18 cellular contexts compared by ENCODE assay signal in the genomic region with DNA sequence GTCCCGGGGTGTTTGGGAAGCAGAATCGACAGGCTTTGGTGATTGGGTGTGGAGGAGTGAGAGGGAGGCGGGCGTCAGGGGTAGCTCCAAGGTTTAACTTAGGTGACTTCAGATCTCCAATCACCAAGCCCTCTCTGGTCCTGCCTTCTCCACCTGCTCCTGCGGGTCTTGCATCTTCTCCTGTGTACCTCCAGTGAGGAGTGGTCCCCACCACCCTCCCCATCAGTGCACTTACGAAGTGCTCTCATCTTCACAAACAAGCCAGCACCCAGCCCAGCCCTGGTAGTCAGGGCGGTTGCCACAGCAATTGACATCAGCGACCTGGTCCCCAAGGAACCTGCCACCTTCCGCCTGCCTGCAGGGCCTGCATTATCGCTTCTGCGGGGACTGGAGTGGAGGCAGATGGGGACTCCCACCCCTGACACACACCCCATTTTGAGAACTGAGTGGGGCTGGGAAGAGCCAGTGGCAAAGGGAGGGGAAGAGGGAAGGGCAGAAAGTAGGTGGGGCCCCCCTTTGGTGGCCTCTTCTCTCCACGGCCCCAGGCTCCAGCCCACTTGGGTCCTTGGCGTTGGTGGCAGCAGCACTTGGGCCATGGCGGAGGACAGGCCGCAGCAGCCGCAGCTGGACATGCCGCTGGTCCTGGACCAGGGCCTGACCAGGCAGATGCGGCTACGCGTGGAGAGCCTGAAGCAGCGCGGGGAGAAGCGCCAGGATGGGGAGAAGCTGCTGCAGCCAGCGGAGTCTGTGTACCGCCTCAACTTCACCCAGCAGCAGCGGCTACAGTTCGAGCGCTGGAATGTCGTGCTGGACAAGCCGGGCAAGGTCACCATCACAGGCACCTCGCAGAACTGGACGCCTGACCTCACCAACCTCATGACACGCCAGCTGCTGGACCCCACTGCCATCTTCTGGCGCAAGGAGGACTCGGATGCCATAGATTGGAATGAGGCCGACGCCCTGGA. TPM values are rescaled to one million over a fixed set of nuclear protein-coding genes. Genes with fewer than 3 reads are reported as not detected.
"Had no signal": no experiment of that assay in that cellular context is flagged by ENCODE, and none has a peak within 500 bp of the region (broad histone marks: within the 10 kb centered on the region; RNA-seq: fewer than 3 reads in every experiment).

OMP (plus strand) TSS at position 595 of the 965 bp plus-strand sequence; CDS start at position 595, 0 bp downstream.

- H3K9me3 ChIP-seq: breast epithelium, esophagus squamous epithelium, left lung, neutrophil, prostate gland, sigmoid colon, thoracic aorta had no signal

- ATAC-seq: activated CD8-positive, alpha-beta T cell treated with anti-CD3 and anti-CD28 coated beads for 36 hours; activated T-cell treated with anti-CD3 and anti-CD28 coated beads, Interleukin-2, amount 50 U/mL, for 72 hours; left lung had no signal

- H3K9me3 Mint-ChIP-seq: activated CD8-positive, alpha-beta T cell treated with anti-CD3 and anti-CD28 coated beads for 36 hours; activated naive CD8-positive, alpha-beta T cell treated with anti-CD3 and anti-CD28 coated beads, Interleukin-2, amount 10 ng/mL, durations not matched to agents 7 days and 5 days; activated T-cell treated with anti-CD3 and anti-CD28 coated beads, Interleukin-2, amount 50 U/mL, for 72 hours; stimulated activated naive CD8-positive, alpha-beta T cell treated with anti-CD3 and anti-CD28 coated beads, Interleukin-15, Interleukin-2, amounts not matched to agents 100 ng/mL and 50 ng/mL, for 24 hours had no signal

- H3K27me3 Mint-ChIP-seq: activated CD8-positive, alpha-beta T cell treated with anti-CD3 and anti-CD28 coated beads for 36 hours; stimulated activated naive CD8-positive, alpha-beta T cell treated with anti-CD3 and anti-CD28 coated beads, Interleukin-15, Interleukin-2, amounts not matched to agents 100 ng/mL and 50 ng/mL, for 24 hours had no signal

- H3K36me3 ChIP-seq: breast epithelium, left lung, neutrophil, prostate gland, thoracic aorta had no signal

- DNase-seq: activated CD4-positive, alpha-beta T cell treated with anti-CD3 and anti-CD28 coated beads for 4 hours; activated CD8-positive, alpha-beta memory T cell treated with anti-CD3 and anti-CD28 coated beads, Interleukin-2, amount 50 U/mL, for 4 hours; activated CD8-positive, alpha-beta T cell treated with anti-CD3 and anti-CD28 coated beads for 36 hours; activated naive CD8-positive, alpha-beta T cell treated with anti-CD3 and anti-CD28 coated beads, Interleukin-2, amount 10 ng/mL, durations not matched to agents 7 days and 5 days; activated T-cell treated with anti-CD3 and anti-CD28 coated beads, Interleukin-2, amount 50 U/mL, for 72 hours; esophagus squamous epithelium; foreskin fibroblast; sigmoid colon; stimulated activated CD4-positive, alpha-beta T cell treated with anti-CD3 and anti-CD28 coated beads, Interleukin-12 subunit alpha, Interleukin-12 subunit beta, amount 100 ng/mL, for 4 hours; stimulated activated CD4-positive, alpha-beta T cell treated with anti-CD3 and anti-CD28 coated beads, Interleukin-2, amount 100 ng/mL, for 48 hours had no signal

- H3K27ac Mint-ChIP-seq: activated CD8-positive, alpha-beta T cell treated with anti-CD3 and anti-CD28 coated beads for 36 hours; activated naive CD8-positive, alpha-beta T cell treated with anti-CD3 and anti-CD28 coated beads, Interleukin-2, amount 10 ng/mL, durations not matched to agents 7 days and 5 days; activated T-cell treated with anti-CD3 and anti-CD28 coated beads, Interleukin-2, amount 50 U/mL, for 72 hours had no signal

- H3K4me3 ChIP-seq: breast epithelium, esophagus squamous epithelium, left lung, prostate gland, sigmoid colon, thoracic aorta had no signal

- H3K27me3 ChIP-seq: breast epithelium, esophagus squamous epithelium, left lung, neutrophil, sigmoid colon had no signal

- H3K36me3 Mint-ChIP-seq: activated naive CD8-positive, alpha-beta T cell treated with anti-CD3 and anti-CD28 coated beads, Interleukin-2, amount 10 ng/mL, durations not matched to agents 7 days and 5 days had no signal

- H3K27ac ChIP-seq: breast epithelium, esophagus squamous epithelium, left lung, neutrophil, prostate gland, sigmoid colon, thoracic aorta had no signal

- H3K4me3 Mint-ChIP-seq: activated CD8-positive, alpha-beta T cell treated with anti-CD3 and anti-CD28 coated beads for 36 hours; activated naive CD8-positive, alpha-beta T cell treated with anti-CD3 and anti-CD28 coated beads, Interleukin-2, amount 10 ng/mL, durations not matched to agents 7 days and 5 days; activated T-cell treated with anti-CD3 and anti-CD28 coated beads, Interleukin-2, amount 50 U/mL, for 72 hours; stimulated activated naive CD8-positive, alpha-beta T cell treated with anti-CD3 and anti-CD28 coated beads, Interleukin-15, Interleukin-2, amounts not matched to agents 100 ng/mL and 50 ng/mL, for 24 hours had no signal

- H3K4me1 ChIP-seq: breast epithelium, left lung, prostate gland had no signal

RNA-seq across cellular contexts. Expression of gene OMP, which starts in this region (rescaled TPM):
- total RNA-seq: activated CD8-positive, alpha-beta T cell treated with anti-CD3 and anti-CD28 coated beads for 36 hours; activated naive CD8-positive, alpha-beta T cell treated with anti-CD3 and anti-CD28 coated beads, Interleukin-2, amount 10 ng/mL, durations not matched to agents 7 days and 5 days; activated T-cell treated with anti-CD3 and anti-CD28 coated beads, Interleukin-2, amount 50 U/mL, for 72 hours; breast epithelium; left lung; mesenteric fat pad; thoracic aorta had no signal
- polyA plus RNA-seq: aorta had no signal
